Comparison of ENCODE assay signal across 13 cellular contexts in genomic region chr6:56667336-56667735, GRCh38.
"Had no signal": no experiment of that assay in that cellular context is flagged by ENCODE, and none has a peak within 500 bp of the region (broad histone marks: within the 10 kb centered on the region; RNA-seq: fewer than 3 reads in every experiment).

No MANE protein-coding gene starts in this region.

- H3K9me3 Mint-ChIP-seq: activated B cell treated with CpG ODN at 0.5 μM for 24 hours; activated CD4-positive, alpha-beta T cell treated with anti-CD3 and anti-CD28 coated beads, Interleukin-2, amount 10 ng/mL, durations not matched to agents 24 days and 14 days; mesothelial cell of epicardium; neural crest cell; T-helper 2 cell treated with Interferon-gamma antibody and Interleukin-4, amounts not matched to agents 5 μg/mL and 100 μg/mL, for 36 hours had no signal

- H3K36me3 ChIP-seq: lower lobe of right lung, pancreas, sigmoid colon, stomach, thyroid gland had no signal

- H3K27me3 Mint-ChIP-seq: activated B cell treated with CpG ODN at 0.5 μM for 24 hours; activated CD4-positive, alpha-beta T cell treated with anti-CD3 and anti-CD28 coated beads, Interleukin-2, amount 10 ng/mL, durations not matched to agents 24 days and 14 days had no signal

- DNase-seq: activated B cell treated with CpG ODN at 0.5 μM for 24 hours; activated CD4-positive, alpha-beta T cell treated with anti-CD3 and anti-CD28 coated beads, Interleukin-2, amount 10 ng/mL, durations not matched to agents 24 days and 14 days; activated CD8-positive, alpha-beta memory T cell treated with anti-CD3 and anti-CD28 coated beads, Interleukin-2, amount 50 U/mL, for 48 hours; activated naive CD4-positive, alpha-beta T cell; lower lobe of right lung; pancreas; sigmoid colon; stimulated activated CD4-positive, alpha-beta T cell treated with anti-CD3 and anti-CD28 coated beads, Interleukin-1b, Interleukin-23, amount 100 ng/mL, for 48 hours; stomach; thyroid gland had no signal

- H3K4me3 Mint-ChIP-seq: activated B cell treated with CpG ODN at 0.5 μM for 24 hours; activated CD4-positive, alpha-beta T cell treated with anti-CD3 and anti-CD28 coated beads, Interleukin-2, amount 10 ng/mL, durations not matched to agents 24 days and 14 days; mesothelial cell of epicardium; neural crest cell; T-helper 2 cell treated with Interferon-gamma antibody and Interleukin-4, amounts not matched to agents 5 μg/mL and 100 μg/mL, for 36 hours had no signal

- ATAC-seq: lower lobe of right lung, pancreas had no signal

- H3K27ac Mint-ChIP-seq: activated B cell treated with CpG ODN at 0.5 μM for 24 hours; activated CD4-positive, alpha-beta T cell treated with anti-CD3 and anti-CD28 coated beads, Interleukin-2, amount 10 ng/mL, durations not matched to agents 24 days and 14 days; mesothelial cell of epicardium; T-helper 2 cell treated with Interferon-gamma antibody and Interleukin-4, amounts not matched to agents 5 μg/mL and 100 μg/mL, for 36 hours had no signal

- H3K4me3 ChIP-seq: lower lobe of right lung, pancreas, sigmoid colon, stomach, thyroid gland had no signal

- H3K27ac ChIP-seq: lower lobe of right lung, pancreas, sigmoid colon, stomach, thyroid gland had no signal

- H3K4me1 Mint-ChIP-seq: activated B cell treated with CpG ODN at 0.5 μM for 24 hours; activated CD4-positive, alpha-beta T cell treated with anti-CD3 and anti-CD28 coated beads, Interleukin-2, amount 10 ng/mL, durations not matched to agents 24 days and 14 days had no signal

- H3K27me3 ChIP-seq: pancreas, sigmoid colon, stomach, thyroid gland had no signal

- H3K4me1 ChIP-seq: pancreas had no signal

- H3K9me3 ChIP-seq: lower lobe of right lung, pancreas, sigmoid colon, stomach, thyroid gland had no signal
